ENCODE assay signal across 14 cellular contexts in genomic region chr16:11140466-11140865, GRCh38.
DNase-seq lines count a peak whose midpoint lies in the region; ATAC-seq and TF ChIP-seq lines count a peak whose summit lies in the region.
"Had no signal": no experiment of that assay in that cellular context is flagged by ENCODE, and none has a peak within 500 bp of the region (broad histone marks: within the 10 kb centered on the region; RNA-seq: fewer than 3 reads in every experiment).

No MANE protein-coding gene starts in this region.

- H3K4me2 ChIP-seq in GM23338, result no peak overlapping the region

- peak overlapping the region; percentile 91; the same call in 1 of the 2 replicates for H3K27ac Mint-ChIP-seq in GM23338
- H3K27ac Mint-ChIP-seq in activated CD8-positive, alpha-beta T cell treated with anti-CD3 and anti-CD28 coated beads for 36 hours, result peak overlapping the region; percentile 88
- H3K27ac Mint-ChIP-seq in naive thymus-derived CD4-positive, alpha-beta T cell, result peak overlapping the region; percentile 70 to 87 (median 77)

- no peak overlapping the region for H3K4me3 ChIP-seq in GM23338
- H3K4me3 ChIP-seq in naive thymus-derived CD4-positive, alpha-beta T cell (ENCODE audit: low read length), result peak overlapping the region; percentile 11
- H3K4me3 ChIP-seq in vagina, result no peak overlapping the region
- H3K4me3 ChIP-seq: SK-N-MC, stomach, uterus had no signal

- POLR2A ChIA-PET in activated CD8-positive, alpha-beta T cell treated with anti-CD3 and anti-CD28 coated beads for 36 hours (lab: Charles Lee), result interaction anchor here (0.6 to 2.6 kb wide), 8 partner anchors 8 to 214 kb away, joined by 3 to 12 read pairs (median 4); no protein-coding TSS in a partner anchor
- POLR2A ChIA-PET in naive thymus-derived CD4-positive, alpha-beta T cell (lab: Charles Lee), result interaction anchor here (0.6 to 2.4 kb wide), 2 partner anchors 111 to 115 kb away, joined by 3 to 10 read pairs; partner anchors contain the start of gene SOCS1

- H4K20me1 ChIP-seq in GM23338 (replicated peaks; ENCODE audit: insufficient read depth), result no peaks in the 10 kb centered on the region

- no peak for TF ChIP-seq CTCF in GM23338 (conservative IDR thresholded peaks at IDR 0.05; ENCODE audit: low read depth in 2 of 2)
- TF ChIP-seq CTCF in activated CD8-positive, alpha-beta T cell treated with anti-CD3 and anti-CD28 coated beads for 36 hours (IDR thresholded peaks at IDR 0.05), result no peak
- no peak for TF ChIP-seq CTCF in vagina (IDR thresholded peaks at IDR 0.05)

- H2AFZ ChIP-seq in GM23338, result no peak overlapping the region

- no peaks in the 10 kb centered on the region for H3K9me3 ChIP-seq in naive thymus-derived CD4-positive, alpha-beta T cell (ENCODE audit: control insufficient read depth in 2 of 3, low read length in 3 of 3)
- H3K9me3 ChIP-seq in vagina, result no peaks in the 10 kb centered on the region
- H3K9me3 ChIP-seq: stomach, uterus had no signal

- ATAC-seq in activated T-cell treated with anti-CD3 and anti-CD28 coated beads, Interleukin-2, amount 50 U/mL, for 4 hours, result no peak
- ATAC-seq in GM23338, result no peak; the same call in 2 of the 3 replicates
- ATAC-seq in activated CD8-positive, alpha-beta T cell treated with anti-CD3 and anti-CD28 coated beads for 36 hours, result no peak
- ATAC-seq in naive thymus-derived CD4-positive, alpha-beta T cell, result no peak
- ATAC-seq in HG03039 (IDR thresholded peaks at IDR 0.05; ENCODE audit: unreplicated experiment), result no peak
- ATAC-seq in left lobe of liver, result no peak

- H3K36me3 ChIP-seq in GM23338 (ENCODE audit: insufficient read depth), result no peaks in the 10 kb centered on the region; the same call in 1 of the 2 replicates
- no peaks in the 10 kb centered on the region for H3K36me3 ChIP-seq in naive thymus-derived CD4-positive, alpha-beta T cell (ENCODE audit: control insufficient read depth in 2 of 3, insufficient read depth in 3 of 3, low read length in 3 of 3)
- H3K36me3 ChIP-seq in vagina, result no peaks in the 10 kb centered on the region
- H3K36me3 ChIP-seq: uterus had no signal

- H3K27ac ChIP-seq in GM23338 (ENCODE audit: low read depth), result no peak overlapping the region
- no peak overlapping the region for H3K27ac ChIP-seq in naive thymus-derived CD4-positive, alpha-beta T cell (ENCODE audit: low read depth, low read length)
- H3K27ac ChIP-seq in vagina, result no peak overlapping the region
- H3K27ac ChIP-seq: SK-N-MC, stomach, uterus had no signal

- peaks cover 30% of the 10 kb centered on the region for H3K4me1 Mint-ChIP-seq in activated T-cell treated with anti-CD3 and anti-CD28 coated beads, Interleukin-2, amount 50 U/mL, for 4 hours (ENCODE audit: low read depth)
- H3K4me1 Mint-ChIP-seq in GM23338, result peaks cover 26% of the 10 kb centered on the region
- peaks cover 47% of the 10 kb centered on the region for H3K4me1 Mint-ChIP-seq in activated CD8-positive, alpha-beta T cell treated with anti-CD3 and anti-CD28 coated beads for 36 hours (ENCODE audit: low read depth)
- peaks cover 25 to 68% (median 58%) of the 10 kb centered on the region in 7 donors for H3K4me1 Mint-ChIP-seq in naive thymus-derived CD4-positive, alpha-beta T cell

- no peaks in the 10 kb centered on the region for H3K79me2 ChIP-seq in GM23338 (replicated peaks; ENCODE audit: insufficient read depth)

- H3K27me3 Mint-ChIP-seq in activated T-cell treated with anti-CD3 and anti-CD28 coated beads, Interleukin-2, amount 50 U/mL, for 4 hours (ENCODE audit: low read depth), result no peaks in the 10 kb centered on the region
- no peaks in the 10 kb centered on the region for H3K27me3 Mint-ChIP-seq in GM23338 (ENCODE audit: insufficient read depth, low read depth, poor library complexity)
- no peaks in the 10 kb centered on the region for H3K27me3 Mint-ChIP-seq in activated CD8-positive, alpha-beta T cell treated with anti-CD3 and anti-CD28 coated beads for 36 hours
- H3K27me3 Mint-ChIP-seq in naive thymus-derived CD4-positive, alpha-beta T cell, result no peaks in the 10 kb centered on the region
- H3K27me3 Mint-ChIP-seq: central memory CD8-positive, alpha-beta T cell; progenitor cell of endocrine pancreas had no signal

- H3K36me3 Mint-ChIP-seq in activated T-cell treated with anti-CD3 and anti-CD28 coated beads, Interleukin-2, amount 50 U/mL, for 4 hours (ENCODE audit: insufficient read depth), result peaks cover 11% of the 10 kb centered on the region
- no peaks in the 10 kb centered on the region for H3K36me3 Mint-ChIP-seq in GM23338 (ENCODE audit: low read depth)
- peaks cover 17% of the 10 kb centered on the region for H3K36me3 Mint-ChIP-seq in activated CD8-positive, alpha-beta T cell treated with anti-CD3 and anti-CD28 coated beads for 36 hours (ENCODE audit: low read depth)
- peaks cover 4 to 34% (median 8%) of the 10 kb centered on the region in 5 donors for H3K36me3 Mint-ChIP-seq in naive thymus-derived CD4-positive, alpha-beta T cell

- intact Hi-C loops in activated CD8-positive, alpha-beta T cell treated with anti-CD3 and anti-CD28 coated beads for 36 hours (cut with micrococcal nuclease), result no loop called here
- intact Hi-C loops in naive thymus-derived CD4-positive, alpha-beta T cell (cut with micrococcal nuclease), result loop anchor here in 1 of 2 donors (1.0 kb wide), 1 partner anchor 26 kb away; no protein-coding TSS in a partner anchor
- intact Hi-C loops in vagina (cut with DNase I), result no loop called here

- no peaks in the 10 kb centered on the region for H3F3A ChIP-seq in GM23338 (replicated peaks; ENCODE audit: low read depth)

- peaks cover 3% of the 10 kb centered on the region; the same call in 1 of the 2 replicates for H3K9me2 ChIP-seq in GM23338 (ENCODE audit: insufficient read depth)

- H3K9me3 Mint-ChIP-seq in activated T-cell treated with anti-CD3 and anti-CD28 coated beads, Interleukin-2, amount 50 U/mL, for 4 hours, result no peaks in the 10 kb centered on the region
- H3K9me3 Mint-ChIP-seq in GM23338, result no peaks in the 10 kb centered on the region
- H3K9me3 Mint-ChIP-seq in activated CD8-positive, alpha-beta T cell treated with anti-CD3 and anti-CD28 coated beads for 36 hours, result no peaks in the 10 kb centered on the region
- H3K9me3 Mint-ChIP-seq in naive thymus-derived CD4-positive, alpha-beta T cell, result no peaks in the 10 kb centered on the region
- H3K9me3 Mint-ChIP-seq: central memory CD8-positive, alpha-beta T cell had no signal

- H3K4me1 ChIP-seq in GM23338 (ENCODE audit: insufficient read depth) (no peaks in the 10 kb centered on the region; the same call in 1 of the 2 replicates), vagina (no peaks in the 10 kb centered on the region)
- H3K4me1 ChIP-seq in naive thymus-derived CD4-positive, alpha-beta T cell (ENCODE audit: control insufficient read depth in 2 of 2, insufficient read depth in 2 of 2, low read length in 2 of 2), result peaks cover 0 to 37% of the 10 kb centered on the region in 2 donors
- H3K4me1 ChIP-seq: uterus had no signal

- peak overlapping the region; percentile 64 for H3K4me3 Mint-ChIP-seq in activated T-cell treated with anti-CD3 and anti-CD28 coated beads, Interleukin-2, amount 50 U/mL, for 4 hours
- no peak overlapping the region for H3K4me3 Mint-ChIP-seq in GM23338
- no peak overlapping the region for H3K4me3 Mint-ChIP-seq in activated CD8-positive, alpha-beta T cell treated with anti-CD3 and anti-CD28 coated beads for 36 hours
- H3K4me3 Mint-ChIP-seq in naive thymus-derived CD4-positive, alpha-beta T cell, result peak overlapping the region; percentile 56 to 87 (median 84)

- no peak for TF ChIP-seq POLR2A in vagina (IDR thresholded peaks at IDR 0.05)

- H3K27me3 ChIP-seq in GM23338 (ENCODE audit: insufficient read depth) (no peaks in the 10 kb centered on the region), vagina (no peaks in the 10 kb centered on the region)
- no peaks in the 10 kb centered on the region for H3K27me3 ChIP-seq in naive thymus-derived CD4-positive, alpha-beta T cell (ENCODE audit: control insufficient read depth in 2 of 2, insufficient read depth in 2 of 2, low read length in 2 of 2)
- H3K27me3 ChIP-seq: stomach, uterus had no signal

- DNase-seq in activated T-cell treated with anti-CD3 and anti-CD28 coated beads, Interleukin-2, amount 50 U/mL, for 4 hours, result no peak
- no peak for DNase-seq in activated T-cell treated with anti-CD3 and anti-CD28 coated beads, Interleukin-2, amount 50 U/mL, for 1 hour
- no peak for DNase-seq in GM23338 (ENCODE audit: low spot score)
- DNase-seq in activated CD8-positive, alpha-beta T cell treated with anti-CD3 and anti-CD28 coated beads for 36 hours, result no peak
- DNase-seq in naive thymus-derived CD4-positive, alpha-beta T cell, result no peak
- no peak for DNase-seq in vagina (ENCODE audit: extremely low spot score in 2 of 2)
- DNase-seq in left lobe of liver (ENCODE audit: low spot score), result no peak
- DNase-seq: NCI-H187, stomach, uterus had no signal

- CTCF ChIA-PET in activated CD8-positive, alpha-beta T cell treated with anti-CD3 and anti-CD28 coated beads for 36 hours (lab: Charles Lee), result interaction anchor here (1.0 to 2.3 kb wide), 5 partner anchors 9 to 169 kb away, joined by 3 to 9 read pairs (median 5); no protein-coding TSS in a partner anchor
- CTCF ChIA-PET in naive thymus-derived CD4-positive, alpha-beta T cell (lab: Charles Lee), result no interaction called here

Comparison
In these comparisons a context has a peak if more than half of its experiments do, and no peak if none do; other contexts are left out.
1. H3K4me3 Mint-ChIP-seq: peak in activated T-cell treated with anti-CD3 and anti-CD28 coated beads, Interleukin-2, amount 50 U/mL, for 4 hours (single experiment) and naive thymus-derived CD4-positive, alpha-beta T cell (10 of 10); none in GM23338 (single experiment) and activated CD8-positive, alpha-beta T cell treated with anti-CD3 and anti-CD28 coated beads for 36 hours (single experiment).
2. Peak in every context shown above with its lines, with median percentiles within 50 percentile points of each other: H3K27ac Mint-ChIP-seq.